10 cellular contexts compared by ENCODE assay signal in genomic region chr2:102080451-102081054, GRCh38.
DNase-seq lines count a peak whose midpoint lies in the region; ATAC-seq and TF ChIP-seq lines count a peak whose summit lies in the region.
"Had no signal": no experiment of that assay in that cellular context is flagged by ENCODE, and none has a peak within 500 bp of the region (broad histone marks: within the 10 kb centered on the region; RNA-seq: fewer than 3 reads in every experiment).

No MANE protein-coding gene starts in this region.

- H3K27me3 Mint-ChIP-seq in chondrocyte (ENCODE audit: low read depth): no peaks in the 10 kb centered on the region

- H3K9me3 Mint-ChIP-seq in chondrocyte (ENCODE audit: low read depth): peaks cover 3% of the 10 kb centered on the region

- no peak overlapping the region for H3K4me3 Mint-ChIP-seq in chondrocyte (ENCODE audit: unreplicated experiment)

- H3K36me3 ChIP-seq in GM06990 (ENCODE audit: control insufficient read depth, insufficient read depth, low read length) (no peaks in the 10 kb centered on the region), esophagus muscularis mucosa (no peaks in the 10 kb centered on the region), left ventricle myocardium inferior (no peaks in the 10 kb centered on the region)
- H3K36me3 ChIP-seq: MG63 had no signal

- intact Hi-C loops in esophagus muscularis mucosa (cut with DNase I) (no loop called here), left ventricle myocardium inferior (cut with micrococcal nuclease) (no loop called here)

- TF ChIP-seq CTCF in GM06990 (IDR thresholded peaks at IDR 0.05; ENCODE audit: insufficient read depth, low read length, poor library complexity, severe bottlenecking) (no peak), chondrocyte (IDR thresholded peaks at IDR 0.05) (no peak), esophagus muscularis mucosa (IDR thresholded peaks at IDR 0.05) (no peak), omental fat pad (IDR thresholded peaks at IDR 0.05) (no peak), left ventricle myocardium inferior (IDR thresholded peaks at IDR 0.05; ENCODE audit: borderline replicate concordance) (no peak)

- peak; percentile 31 for DNase-seq in GM06990 (ENCODE audit: extremely low read depth, insufficient read length)
- DNase-seq in chondrocyte (ENCODE audit: low spot score): no peak
- DNase-seq in esophagus muscularis mucosa (ENCODE audit: extremely low spot score): no peak
- no peak for DNase-seq in EL
- no peak for DNase-seq in omental fat pad (ENCODE audit: low spot score)
- no peak for DNase-seq in left ventricle myocardium inferior
- DNase-seq: MG63; stimulated activated CD4-positive, alpha-beta T cell treated with anti-CD3 and anti-CD28 coated beads, Interleukin-4, amount 100 ng/mL, for 1 hour had no signal

- H3K9me3 ChIP-seq in esophagus muscularis mucosa: no peaks in the 10 kb centered on the region
- H3K9me3 ChIP-seq in left ventricle myocardium inferior (replicated peaks): no peaks in the 10 kb centered on the region
- H3K9me3 ChIP-seq: MG63 had no signal

- no peaks in the 10 kb centered on the region for H3K36me3 Mint-ChIP-seq in chondrocyte (ENCODE audit: low read depth)

- peak overlapping the region; percentile 57 for H3K27ac Mint-ChIP-seq in chondrocyte (ENCODE audit: unreplicated experiment)

- WGBS in esophagus muscularis mucosa: 90% methylated on average over 4 of the region's 4 CpGs

- H3K27me3 ChIP-seq in GM06990 (replicated peaks; ENCODE audit: control insufficient read depth, insufficient read depth, low read length) (no peaks in the 10 kb centered on the region), esophagus muscularis mucosa (no peaks in the 10 kb centered on the region), left ventricle myocardium inferior (ENCODE audit: low read depth) (no peaks in the 10 kb centered on the region)
- H3K27me3 ChIP-seq: MG63 had no signal

- peaks cover 0 to 13% (median 9%) of the 10 kb centered on the region in 4 donors for H3K4me1 ChIP-seq in esophagus muscularis mucosa
- H3K4me1 ChIP-seq in left ventricle myocardium inferior: peaks cover 13% of the 10 kb centered on the region

- no peak overlapping the region for H3K4me3 ChIP-seq in GM06990 (replicated peaks; ENCODE audit: low read depth, low read length)
- no peak overlapping the region for H3K4me3 ChIP-seq in esophagus muscularis mucosa
- H3K4me3 ChIP-seq in left ventricle myocardium inferior: no peak overlapping the region
- H3K4me3 ChIP-seq: MG63 had no signal

- TF ChIP-seq POLR2A in esophagus muscularis mucosa (IDR thresholded peaks at IDR 0.05; ENCODE audit: low read depth): no peak

- ATAC-seq in GM19438 (IDR thresholded peaks at IDR 0.05; ENCODE audit: low read depth, unreplicated experiment): peak; percentile 36
- ATAC-seq in HG03469 (IDR thresholded peaks at IDR 0.05; ENCODE audit: unreplicated experiment): peak; percentile 45
- no peak for ATAC-seq in omental fat pad (ENCODE audit: low FRiP score)

- TF ChIP-seq EP300 in esophagus muscularis mucosa (IDR thresholded peaks at IDR 0.05): no peak

- H3K27ac ChIP-seq in esophagus muscularis mucosa (replicated peaks in 1 of 4) (no peak overlapping the region), left ventricle myocardium inferior (replicated peaks) (no peak overlapping the region)

- peaks cover 42% of the 10 kb centered on the region for H3K4me1 Mint-ChIP-seq in chondrocyte (ENCODE audit: low read depth)
